27 cellular contexts compared by ENCODE assay signal in the genomic region with DNA sequence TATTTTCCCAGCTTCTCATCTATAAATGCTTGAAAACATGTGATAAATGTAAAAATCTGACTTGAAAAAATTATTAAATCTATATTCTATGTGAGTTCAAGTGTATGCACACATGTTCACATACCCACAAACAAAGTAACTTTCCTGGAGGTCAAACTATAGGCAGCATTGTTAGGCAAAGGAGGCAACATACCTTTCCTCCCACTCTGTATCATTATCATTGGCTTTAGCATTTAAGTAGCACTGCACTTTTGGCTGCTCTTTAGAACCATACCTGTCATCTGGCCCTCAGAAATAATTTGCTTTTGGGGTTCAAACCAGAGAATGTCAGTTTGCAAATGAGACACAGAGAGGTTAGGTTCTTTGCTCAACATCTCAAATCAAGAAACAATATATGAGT.
"Had no signal": no experiment of that assay in that cellular context is flagged by ENCODE, and none has a peak within 500 bp of the region (broad histone marks: within the 10 kb centered on the region; RNA-seq: fewer than 3 reads in every experiment).

No MANE protein-coding gene starts in this region.

- H3K79me2 ChIP-seq: parathyroid adenoma had no signal

- H2AFZ ChIP-seq: neural progenitor cell, parathyroid adenoma had no signal

- H3K36me3 ChIP-seq: left lung, lower lobe of right lung, neural progenitor cell, neutrophil, right atrium auricular region, right lobe of liver, tibial nerve, uterus had no signal

- H3K9me3 Mint-ChIP-seq: naive thymus-derived CD8-positive, alpha-beta T cell; nephron progenitor cell; neural progenitor cell; stimulated activated memory B cell treated with anti-CD40 and anti-IgM and Interleukin-4, amounts not matched to agents 10 μg/mL and 1 μg/mL and 100 μg/mL, for 72 hours; stimulated activated naive CD8-positive, alpha-beta T cell treated with anti-CD3 and anti-CD28 coated beads, Interleukin-15, amount 100 ng/mL, for 72 hours; type B pancreatic cell had no signal

- H3K4me1 Mint-ChIP-seq: naive thymus-derived CD8-positive, alpha-beta T cell; stimulated activated memory B cell treated with anti-CD40 and anti-IgM and Interleukin-4, amounts not matched to agents 10 μg/mL and 1 μg/mL and 100 μg/mL, for 72 hours; stimulated activated naive CD8-positive, alpha-beta T cell treated with anti-CD3 and anti-CD28 coated beads, Interleukin-15, amount 100 ng/mL, for 72 hours had no signal

- H3K4me3 Mint-ChIP-seq: naive thymus-derived CD8-positive, alpha-beta T cell; nephron progenitor cell; neural progenitor cell; stimulated activated memory B cell treated with anti-CD40 and anti-IgM and Interleukin-4, amounts not matched to agents 10 μg/mL and 1 μg/mL and 100 μg/mL, for 72 hours; stimulated activated naive CD8-positive, alpha-beta T cell treated with anti-CD3 and anti-CD28 coated beads, Interleukin-15, amount 100 ng/mL, for 72 hours; type B pancreatic cell had no signal

- H3K27ac ChIP-seq: left lung, lower lobe of right lung, neural progenitor cell, neutrophil, parathyroid adenoma, psoas muscle, right atrium auricular region, right lobe of liver, tibial nerve, uterus had no signal

- H3K4me1 ChIP-seq: left lung, lower lobe of right lung, parathyroid adenoma, psoas muscle, uterus had no signal

- H3K4me3 ChIP-seq: left lung, lower lobe of right lung, neural progenitor cell, psoas muscle, right atrium auricular region, right lobe of liver, smooth muscle cell, tibial nerve, uterus had no signal

- H3K36me3 Mint-ChIP-seq: neural progenitor cell; stimulated activated memory B cell treated with anti-CD40 and anti-IgM and Interleukin-4, amounts not matched to agents 10 μg/mL and 1 μg/mL and 100 μg/mL, for 72 hours; type B pancreatic cell had no signal

- H3K9me3 ChIP-seq: left lung, lower lobe of right lung, neutrophil, psoas muscle, right atrium auricular region, right lobe of liver, tibial nerve, uterus had no signal

- H3K4me2 ChIP-seq: neural progenitor cell, smooth muscle cell had no signal

- DNase-seq: kidney glomerular epithelial cell; left cardiac atrium; left lung; lower lobe of right lung; mammary epithelial cell; mesenchymal stem cell; naive thymus-derived CD8-positive, alpha-beta T cell; occipital lobe; psoas muscle; right lobe of liver; stimulated activated CD4-positive, alpha-beta T cell treated with anti-CD3 and anti-CD28 coated beads, Interleukin-1b, Interleukin-23, amount 100 ng/mL, for 48 hours; stimulated activated CD4-positive, alpha-beta T cell treated with anti-CD3 and anti-CD28 coated beads, Interleukin-2, amount 100 ng/mL, for 48 hours; stimulated activated CD4-positive, alpha-beta T cell treated with anti-CD3 and anti-CD28 coated beads, Interleukin-4, amount 100 ng/mL, for 4 hours; stimulated activated CD8-positive, alpha-beta memory T cell treated with anti-CD3 and anti-CD28 coated beads, Interleukin-4, amount 100 ng/mL, for 48 hours; stimulated activated naive CD4-positive, alpha-beta T cell treated with Interleukin-2 at 50 U/mL for 16 hours; stimulated activated naive CD8-positive, alpha-beta T cell treated with anti-CD3 and anti-CD28 coated beads, Interleukin-15, amount 100 ng/mL, for 72 hours; substantia nigra; uterus had no signal

- ATAC-seq: left cardiac atrium; left lung; lower lobe of right lung; naive thymus-derived CD8-positive, alpha-beta T cell; psoas muscle; right lobe of liver; stimulated activated memory B cell treated with anti-CD40 and anti-IgM and Interleukin-4, amounts not matched to agents 10 μg/mL and 1 μg/mL and 100 μg/mL, for 72 hours; stimulated activated naive CD8-positive, alpha-beta T cell treated with anti-CD3 and anti-CD28 coated beads, Interleukin-15, amount 100 ng/mL, for 72 hours had no signal

- H3K27me3 Mint-ChIP-seq: stimulated activated memory B cell treated with anti-CD40 and anti-IgM and Interleukin-4, amounts not matched to agents 10 μg/mL and 1 μg/mL and 100 μg/mL, for 72 hours; stimulated activated naive CD8-positive, alpha-beta T cell treated with anti-CD3 and anti-CD28 coated beads, Interleukin-15, amount 100 ng/mL, for 72 hours had no signal

- H3K9ac ChIP-seq: neural progenitor cell, parathyroid adenoma had no signal

- H3K27ac Mint-ChIP-seq: naive thymus-derived CD8-positive, alpha-beta T cell; nephron progenitor cell; stimulated activated memory B cell treated with anti-CD40 and anti-IgM and Interleukin-4, amounts not matched to agents 10 μg/mL and 1 μg/mL and 100 μg/mL, for 72 hours; stimulated activated naive CD8-positive, alpha-beta T cell treated with anti-CD3 and anti-CD28 coated beads, Interleukin-15, amount 100 ng/mL, for 72 hours; type B pancreatic cell had no signal

- H3K27me3 ChIP-seq: left lung, neural progenitor cell, neutrophil, right atrium auricular region, right lobe of liver, tibial nerve, uterus had no signal
